1 cellular context compared by ENCODE assay signal in the genomic region with DNA sequence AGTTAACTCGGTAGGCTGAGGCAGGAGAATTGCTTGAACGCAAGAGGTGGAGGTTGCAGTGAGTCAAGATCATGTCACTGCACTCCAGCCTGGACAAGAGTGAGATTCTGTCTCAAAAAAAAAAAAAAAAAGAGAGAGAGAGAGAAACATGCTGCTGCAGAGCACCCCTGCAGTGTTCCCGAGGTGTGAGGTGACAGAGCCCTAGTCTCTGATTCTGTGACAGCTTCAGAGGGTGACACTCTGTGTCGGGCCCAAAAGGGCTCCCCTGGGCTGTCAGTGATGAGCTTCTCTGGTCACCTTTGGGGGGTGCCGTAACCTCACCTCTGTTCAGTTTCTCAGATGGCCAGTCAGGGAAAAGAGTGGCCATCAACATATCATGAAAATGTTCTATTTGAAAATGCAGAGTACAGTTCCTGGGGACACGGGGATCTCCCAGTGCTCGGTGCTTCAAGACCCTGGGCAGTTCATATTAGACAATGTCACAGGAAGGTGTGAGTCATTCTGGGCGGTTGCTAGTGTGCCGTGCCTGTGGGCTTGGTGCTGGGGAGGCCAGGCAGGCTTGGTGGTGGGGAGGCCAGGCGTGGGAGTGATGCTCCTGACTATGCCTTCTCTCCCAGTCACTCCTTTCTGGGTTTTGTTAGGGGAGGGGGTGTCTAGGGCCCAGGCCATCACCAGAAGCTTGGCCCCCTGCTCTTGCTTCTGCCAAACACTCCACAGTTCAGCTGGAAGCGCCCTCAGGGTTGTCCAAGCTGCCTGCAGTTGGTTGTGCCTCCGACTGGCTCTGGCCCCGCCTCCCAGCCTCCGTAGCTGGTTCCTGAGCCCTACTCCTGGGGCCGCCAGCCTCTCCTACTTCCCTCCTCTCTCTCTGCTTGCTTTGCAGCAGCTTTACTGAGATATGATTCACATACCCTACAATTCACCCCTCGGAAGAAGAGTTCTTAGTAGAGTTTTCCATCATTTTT.
A peak's percentile ranks its signal among the peaks of the same experiment; 100 is the strongest.
TF ChIP-seq lines count a peak whose summit lies in the region.

No MANE protein-coding gene starts in this region.

TF ChIP-seq in K562, 482 proteins besides CTCF, POLR2A, EP300 and RAD21 (continued from another document and continues in another):
- TF ChIP-seq, protein P1, sequence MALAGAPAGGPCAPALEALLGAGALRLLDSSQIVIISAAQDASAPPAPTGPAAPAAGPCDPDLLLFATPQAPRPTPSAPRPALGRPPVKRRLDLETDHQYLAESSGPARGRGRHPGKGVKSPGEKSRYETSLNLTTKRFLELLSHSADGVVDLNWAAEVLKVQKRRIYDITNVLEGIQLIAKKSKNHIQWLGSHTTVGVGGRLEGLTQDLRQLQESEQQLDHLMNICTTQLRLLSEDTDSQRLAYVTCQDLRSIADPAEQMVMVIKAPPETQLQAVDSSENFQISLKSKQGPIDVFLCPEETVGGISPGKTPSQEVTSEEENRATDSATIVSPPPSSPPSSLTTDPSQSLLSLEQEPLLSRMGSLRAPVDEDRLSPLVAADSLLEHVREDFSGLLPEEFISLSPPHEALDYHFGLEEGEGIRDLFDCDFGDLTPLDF (CRISPR knock-in tag; IDR thresholded peaks at IDR 0.05), result no peak
- TF ChIP-seq ILK (tag; IDR thresholded peaks at IDR 0.05; ENCODE audit: borderline replicate concordance, low read depth) (no peak), ARNT (IDR thresholded peaks at IDR 0.05) (no peak; a peak in 1 of 4 replicates), ZNF436 (CRISPR knock-in tag; IDR thresholded peaks at IDR 0.05) (no peak), KLF10 (CRISPR knock-in tag; IDR thresholded peaks at IDR 0.05) (peak; percentile 75; the same call in 1 of the 2 replicates), XRCC4 (IDR thresholded peaks at IDR 0.05; ENCODE audit: extremely low read depth, insufficient read depth, insufficient read length) (no peak), KDM5B (IDR thresholded peaks at IDR 0.05; ENCODE audit: insufficient replicate concordance, low read depth, low read length) (no peak), STAT5A (IDR thresholded peaks at IDR 0.05; ENCODE audit: borderline replicate concordance, low read length) (no peak), CREB1 (IDR thresholded peaks at IDR 0.05) (no peak), CREB1 (CRISPR knock-in tag; IDR thresholded peaks at IDR 0.05) (0 out of 2 replicates have a peak, but pooled peaks have one; percentile 36), PRPF4 (IDR thresholded peaks at IDR 0.05; ENCODE audit: insufficient read depth, low read depth, low read length, poor library complexity, severe bottlenecking) (no peak), RBBP5 (IDR thresholded peaks at IDR 0.05; ENCODE audit: borderline replicate concordance, insufficient read depth, low read length, poor library complexity, severe bottlenecking) (no peak), FOXK1 (CRISPR knock-in tag; IDR thresholded peaks at IDR 0.05; ENCODE audit: borderline replicate concordance) (peak; percentile 89; the same call in 1 of the 2 replicates), SRSF7 (optimal IDR thresholded peaks at IDR 0.05; ENCODE audit: low read depth, low read length) (no peak), SMARCA4 (IDR thresholded peaks at IDR 0.05) (peak; percentile 76), ILF3 (IDR thresholded peaks at IDR 0.05; ENCODE audit: borderline replicate concordance) (no peak), RBM15 (IDR thresholded peaks at IDR 0.05; ENCODE audit: insufficient read depth, low read length) (no peak), ZNF23 (CRISPR knock-in tag; IDR thresholded peaks at IDR 0.05) (no peak), PCBP2 (IDR thresholded peaks at IDR 0.05; ENCODE audit: low read depth, low read length, poor library complexity, severe bottlenecking) (no peak), TEAD1 (CRISPR knock-in tag; IDR thresholded peaks at IDR 0.05) (peak in 1 of 2 experiments; percentile 32; a peak in 1 of 4 replicates), SMAD3 (CRISPR knock-in tag; conservative IDR thresholded peaks at IDR 0.05) (0 out of 2 replicates have a peak, but pooled peaks have one; percentile 4), KLF6 (CRISPR knock-in tag; IDR thresholded peaks at IDR 0.05; ENCODE audit: borderline replicate concordance) (no peak), ZNF175 (CRISPR knock-in tag; IDR thresholded peaks at IDR 0.05; ENCODE audit: low read depth) (no peak), ZNF766 (CRISPR knock-in tag; conservative IDR thresholded peaks at IDR 0.05) (0 out of 2 replicates have a peak, but pooled peaks have one; percentile 40), FOSL1 (tag; conservative IDR thresholded peaks at IDR 0.05) (peak; percentile 99), ZSCAN29 (IDR thresholded peaks at IDR 0.05) (no peak), ZBED1 (IDR thresholded peaks at IDR 0.05) (no peak), HMG20B (CRISPR knock-in tag; IDR thresholded peaks at IDR 0.05) (no peak), KLF13 (tag; IDR thresholded peaks at IDR 0.05; ENCODE audit: borderline replicate concordance, low read depth) (no peak), ATF7 (IDR thresholded peaks at IDR 0.05) (no peak), XRCC3 (IDR thresholded peaks at IDR 0.05) (no peak), FUS (optimal IDR thresholded peaks at IDR 0.05; ENCODE audit: low read depth, low read length) (no peak), STAG1 (CRISPR knock-in tag; IDR thresholded peaks at IDR 0.05; ENCODE audit: borderline replicate concordance) (no peak), CBFA2T2 (conservative IDR thresholded peaks at IDR 0.05) (no peak), ZNF146 (CRISPR knock-in tag; IDR thresholded peaks at IDR 0.05; ENCODE audit: unreplicated experiment) (no peak), KHSRP (IDR thresholded peaks at IDR 0.05) (no peak), EHMT2 (IDR thresholded peaks at IDR 0.05) (peak; percentile 8; the same call in 1 of the 2 replicates), NFYB (IDR thresholded peaks at IDR 0.05; ENCODE audit: extremely low read depth, insufficient read length) (no peak), POLR2H (tag; IDR thresholded peaks at IDR 0.05; ENCODE audit: low read depth) (no peak), RBM25 (IDR thresholded peaks at IDR 0.05; ENCODE audit: low read depth, low read length, severe bottlenecking) (no peak), RBM39 (optimal IDR thresholded peaks at IDR 0.05; ENCODE audit: low read depth, low read length) (no peak)
- TF ChIP-seq, protein P2, sequence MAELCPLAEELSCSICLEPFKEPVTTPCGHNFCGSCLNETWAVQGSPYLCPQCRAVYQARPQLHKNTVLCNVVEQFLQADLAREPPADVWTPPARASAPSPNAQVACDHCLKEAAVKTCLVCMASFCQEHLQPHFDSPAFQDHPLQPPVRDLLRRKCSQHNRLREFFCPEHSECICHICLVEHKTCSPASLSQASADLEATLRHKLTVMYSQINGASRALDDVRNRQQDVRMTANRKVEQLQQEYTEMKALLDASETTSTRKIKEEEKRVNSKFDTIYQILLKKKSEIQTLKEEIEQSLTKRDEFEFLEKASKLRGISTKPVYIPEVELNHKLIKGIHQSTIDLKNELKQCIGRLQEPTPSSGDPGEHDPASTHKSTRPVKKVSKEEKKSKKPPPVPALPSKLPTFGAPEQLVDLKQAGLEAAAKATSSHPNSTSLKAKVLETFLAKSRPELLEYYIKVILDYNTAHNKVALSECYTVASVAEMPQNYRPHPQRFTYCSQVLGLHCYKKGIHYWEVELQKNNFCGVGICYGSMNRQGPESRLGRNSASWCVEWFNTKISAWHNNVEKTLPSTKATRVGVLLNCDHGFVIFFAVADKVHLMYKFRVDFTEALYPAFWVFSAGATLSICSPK (IDR thresholded peaks at IDR 0.05; ENCODE audit: borderline replicate concordance), result no peak
- TF ChIP-seq, protein P3, sequence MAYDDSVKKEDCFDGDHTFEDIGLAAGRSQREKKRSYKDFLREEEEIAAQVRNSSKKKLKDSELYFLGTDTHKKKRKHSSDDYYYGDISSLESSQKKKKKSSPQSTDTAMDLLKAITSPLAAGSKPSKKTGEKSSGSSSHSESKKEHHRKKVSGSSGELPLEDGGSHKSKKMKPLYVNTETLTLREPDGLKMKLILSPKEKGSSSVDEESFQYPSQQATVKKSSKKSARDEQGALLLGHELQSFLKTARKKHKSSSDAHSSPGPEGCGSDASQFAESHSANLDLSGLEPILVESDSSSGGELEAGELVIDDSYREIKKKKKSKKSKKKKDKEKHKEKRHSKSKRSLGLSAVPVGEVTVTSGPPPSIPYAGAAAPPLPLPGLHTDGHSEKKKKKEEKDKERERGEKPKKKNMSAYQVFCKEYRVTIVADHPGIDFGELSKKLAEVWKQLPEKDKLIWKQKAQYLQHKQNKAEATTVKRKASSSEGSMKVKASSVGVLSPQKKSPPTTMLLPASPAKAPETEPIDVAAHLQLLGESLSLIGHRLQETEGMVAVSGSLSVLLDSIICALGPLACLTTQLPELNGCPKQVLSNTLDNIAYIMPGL (CRISPR knock-in tag; IDR thresholded peaks at IDR 0.05), result no peak
- TF ChIP-seq, protein P4, sequence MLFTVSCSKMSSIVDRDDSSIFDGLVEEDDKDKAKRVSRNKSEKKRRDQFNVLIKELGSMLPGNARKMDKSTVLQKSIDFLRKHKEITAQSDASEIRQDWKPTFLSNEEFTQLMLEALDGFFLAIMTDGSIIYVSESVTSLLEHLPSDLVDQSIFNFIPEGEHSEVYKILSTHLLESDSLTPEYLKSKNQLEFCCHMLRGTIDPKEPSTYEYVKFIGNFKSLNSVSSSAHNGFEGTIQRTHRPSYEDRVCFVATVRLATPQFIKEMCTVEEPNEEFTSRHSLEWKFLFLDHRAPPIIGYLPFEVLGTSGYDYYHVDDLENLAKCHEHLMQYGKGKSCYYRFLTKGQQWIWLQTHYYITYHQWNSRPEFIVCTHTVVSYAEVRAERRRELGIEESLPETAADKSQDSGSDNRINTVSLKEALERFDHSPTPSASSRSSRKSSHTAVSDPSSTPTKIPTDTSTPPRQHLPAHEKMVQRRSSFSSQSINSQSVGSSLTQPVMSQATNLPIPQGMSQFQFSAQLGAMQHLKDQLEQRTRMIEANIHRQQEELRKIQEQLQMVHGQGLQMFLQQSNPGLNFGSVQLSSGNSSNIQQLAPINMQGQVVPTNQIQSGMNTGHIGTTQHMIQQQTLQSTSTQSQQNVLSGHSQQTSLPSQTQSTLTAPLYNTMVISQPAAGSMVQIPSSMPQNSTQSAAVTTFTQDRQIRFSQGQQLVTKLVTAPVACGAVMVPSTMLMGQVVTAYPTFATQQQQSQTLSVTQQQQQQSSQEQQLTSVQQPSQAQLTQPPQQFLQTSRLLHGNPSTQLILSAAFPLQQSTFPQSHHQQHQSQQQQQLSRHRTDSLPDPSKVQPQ (CRISPR knock-in tag; IDR thresholded peaks at IDR 0.05; ENCODE audit: borderline replicate concordance), result no peak; the same call in 1 of the 2 replicates
- TF ChIP-seq, protein P5, sequence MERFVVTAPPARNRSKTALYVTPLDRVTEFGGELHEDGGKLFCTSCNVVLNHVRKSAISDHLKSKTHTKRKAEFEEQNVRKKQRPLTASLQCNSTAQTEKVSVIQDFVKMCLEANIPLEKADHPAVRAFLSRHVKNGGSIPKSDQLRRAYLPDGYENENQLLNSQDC (CRISPR knock-in tag; IDR thresholded peaks at IDR 0.05), result no peak
- TF ChIP-seq, protein P6, sequence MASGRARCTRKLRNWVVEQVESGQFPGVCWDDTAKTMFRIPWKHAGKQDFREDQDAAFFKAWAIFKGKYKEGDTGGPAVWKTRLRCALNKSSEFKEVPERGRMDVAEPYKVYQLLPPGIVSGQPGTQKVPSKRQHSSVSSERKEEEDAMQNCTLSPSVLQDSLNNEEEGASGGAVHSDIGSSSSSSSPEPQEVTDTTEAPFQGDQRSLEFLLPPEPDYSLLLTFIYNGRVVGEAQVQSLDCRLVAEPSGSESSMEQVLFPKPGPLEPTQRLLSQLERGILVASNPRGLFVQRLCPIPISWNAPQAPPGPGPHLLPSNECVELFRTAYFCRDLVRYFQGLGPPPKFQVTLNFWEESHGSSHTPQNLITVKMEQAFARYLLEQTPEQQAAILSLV (tag; IDR thresholded peaks at IDR 0.05), result no peak
- TF ChIP-seq, protein P7, sequence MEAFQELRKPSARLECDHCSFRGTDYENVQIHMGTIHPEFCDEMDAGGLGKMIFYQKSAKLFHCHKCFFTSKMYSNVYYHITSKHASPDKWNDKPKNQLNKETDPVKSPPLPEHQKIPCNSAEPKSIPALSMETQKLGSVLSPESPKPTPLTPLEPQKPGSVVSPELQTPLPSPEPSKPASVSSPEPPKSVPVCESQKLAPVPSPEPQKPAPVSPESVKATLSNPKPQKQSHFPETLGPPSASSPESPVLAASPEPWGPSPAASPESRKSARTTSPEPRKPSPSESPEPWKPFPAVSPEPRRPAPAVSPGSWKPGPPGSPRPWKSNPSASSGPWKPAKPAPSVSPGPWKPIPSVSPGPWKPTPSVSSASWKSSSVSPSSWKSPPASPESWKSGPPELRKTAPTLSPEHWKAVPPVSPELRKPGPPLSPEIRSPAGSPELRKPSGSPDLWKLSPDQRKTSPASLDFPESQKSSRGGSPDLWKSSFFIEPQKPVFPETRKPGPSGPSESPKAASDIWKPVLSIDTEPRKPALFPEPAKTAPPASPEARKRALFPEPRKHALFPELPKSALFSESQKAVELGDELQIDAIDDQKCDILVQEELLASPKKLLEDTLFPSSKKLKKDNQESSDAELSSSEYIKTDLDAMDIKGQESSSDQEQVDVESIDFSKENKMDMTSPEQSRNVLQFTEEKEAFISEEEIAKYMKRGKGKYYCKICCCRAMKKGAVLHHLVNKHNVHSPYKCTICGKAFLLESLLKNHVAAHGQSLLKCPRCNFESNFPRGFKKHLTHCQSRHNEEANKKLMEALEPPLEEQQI (IDR thresholded peaks at IDR 0.05), result no peak
- TF ChIP-seq, protein P8, sequence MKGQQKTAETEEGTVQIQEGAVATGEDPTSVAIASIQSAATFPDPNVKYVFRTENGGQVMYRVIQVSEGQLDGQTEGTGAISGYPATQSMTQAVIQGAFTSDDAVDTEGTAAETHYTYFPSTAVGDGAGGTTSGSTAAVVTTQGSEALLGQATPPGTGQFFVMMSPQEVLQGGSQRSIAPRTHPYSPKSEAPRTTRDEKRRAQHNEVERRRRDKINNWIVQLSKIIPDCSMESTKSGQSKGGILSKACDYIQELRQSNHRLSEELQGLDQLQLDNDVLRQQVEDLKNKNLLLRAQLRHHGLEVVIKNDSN (CRISPR knock-in tag; IDR thresholded peaks at IDR 0.05), result peak; percentile 47; the same call in 1 of the 2 replicates
- TF ChIP-seq, protein P9, sequence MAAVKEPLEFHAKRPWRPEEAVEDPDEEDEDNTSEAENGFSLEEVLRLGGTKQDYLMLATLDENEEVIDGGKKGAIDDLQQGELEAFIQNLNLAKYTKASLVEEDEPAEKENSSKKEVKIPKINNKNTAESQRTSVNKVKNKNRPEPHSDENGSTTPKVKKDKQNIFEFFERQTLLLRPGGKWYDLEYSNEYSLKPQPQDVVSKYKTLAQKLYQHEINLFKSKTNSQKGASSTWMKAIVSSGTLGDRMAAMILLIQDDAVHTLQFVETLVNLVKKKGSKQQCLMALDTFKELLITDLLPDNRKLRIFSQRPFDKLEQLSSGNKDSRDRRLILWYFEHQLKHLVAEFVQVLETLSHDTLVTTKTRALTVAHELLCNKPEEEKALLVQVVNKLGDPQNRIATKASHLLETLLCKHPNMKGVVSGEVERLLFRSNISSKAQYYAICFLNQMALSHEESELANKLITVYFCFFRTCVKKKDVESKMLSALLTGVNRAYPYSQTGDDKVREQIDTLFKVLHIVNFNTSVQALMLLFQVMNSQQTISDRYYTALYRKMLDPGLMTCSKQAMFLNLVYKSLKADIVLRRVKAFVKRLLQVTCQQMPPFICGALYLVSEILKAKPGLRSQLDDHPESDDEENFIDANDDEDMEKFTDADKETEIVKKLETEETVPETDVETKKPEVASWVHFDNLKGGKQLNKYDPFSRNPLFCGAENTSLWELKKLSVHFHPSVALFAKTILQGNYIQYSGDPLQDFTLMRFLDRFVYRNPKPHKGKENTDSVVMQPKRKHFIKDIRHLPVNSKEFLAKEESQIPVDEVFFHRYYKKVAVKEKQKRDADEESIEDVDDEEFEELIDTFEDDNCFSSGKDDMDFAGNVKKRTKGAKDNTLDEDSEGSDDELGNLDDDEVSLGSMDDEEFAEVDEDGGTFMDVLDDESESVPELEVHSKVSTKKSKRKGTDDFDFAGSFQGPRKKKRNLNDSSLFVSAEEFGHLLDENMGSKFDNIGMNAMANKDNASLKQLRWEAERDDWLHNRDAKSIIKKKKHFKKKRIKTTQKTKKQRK (IDR thresholded peaks at IDR 0.05; ENCODE audit: borderline replicate concordance, low read depth, low read length), result no peak
